28 cellular contexts compared by ENCODE assay signal in genomic region chr1:26064591-26064990, GRCh38. TPM values are rescaled to one million over a fixed set of nuclear protein-coding genes. Genes with fewer than 3 reads are reported as not detected.
DNase-seq lines count a peak whose midpoint lies in the region; ATAC-seq and TF ChIP-seq lines count a peak whose summit lies in the region.
"Had no signal": no experiment of that assay in that cellular context is flagged by ENCODE, and none has a peak within 500 bp of the region (broad histone marks: within the 10 kb centered on the region; RNA-seq: fewer than 3 reads in every experiment).

No MANE protein-coding gene starts in this region.

- H3K4me3 ChIP-seq in epithelial cell of proximal tubule (ENCODE audit: low read depth, low read length), result no peak overlapping the region
- H3K4me3 ChIP-seq: tibial nerve had no signal

- H3K27ac Mint-ChIP-seq in natural killer cell, result no peak overlapping the region
- H3K27ac Mint-ChIP-seq: activated CD4-positive, alpha-beta T cell treated with anti-CD3 and anti-CD28 coated beads, Interleukin-2, amount 10 ng/mL, durations not matched to agents 24 days and 14 days; memory B cell; progenitor cell of endocrine pancreas; stimulated activated effector memory CD8-positive, alpha-beta T cell treated with anti-CD3 and anti-CD28 coated beads, Interleukin-12 subunit alpha, Interleukin-12 subunit beta, amount 100 ng/mL, for 72 hours; T-cell; WTC11 had no signal

- H3K27me3 Mint-ChIP-seq in natural killer cell (ENCODE audit: low read depth in 2 of 2), result peaks cover 8 to 10% of the 10 kb centered on the region in 2 donors

- TF ChIP-seq CTCF in epithelial cell of proximal tubule (conservative IDR thresholded peaks at IDR 0.05; ENCODE audit: low read depth, low read length) (no peak), natural killer cell (IDR thresholded peaks at IDR 0.05) (no peak)

- intact Hi-C loops in natural killer cell (cut with micrococcal nuclease), result no loop called here

- in situ Hi-C loops in Caki2 (cut with HindIII; ENCODE audit: low pct_unique_long_range_greater_than_20kb, low sequenced_read_pairs), result no loop called here

- ATAC-seq in HG03175 (IDR thresholded peaks at IDR 0.05; ENCODE audit: unreplicated experiment), result peak; percentile 74
- no peak for ATAC-seq in natural killer cell
- ATAC-seq: activated naive CD4-positive, alpha-beta T cell treated with anti-CD3 and anti-CD28 coated beads, Interleukin-2, amount 50 U/mL, for 72 hours; HCT116; stimulated activated effector memory CD8-positive, alpha-beta T cell treated with anti-CD3 and anti-CD28 coated beads, Interleukin-12 subunit alpha, Interleukin-12 subunit beta, amount 100 ng/mL, for 72 hours; T-cell; WTC11 had no signal

- H3K36me3 Mint-ChIP-seq in natural killer cell, result no peaks in the 10 kb centered on the region
- H3K36me3 Mint-ChIP-seq: activated naive CD4-positive, alpha-beta T cell treated with anti-CD3 and anti-CD28 coated beads, Interleukin-2, amount 50 U/mL, for 72 hours; CD8-positive, alpha-beta memory T cell; memory B cell; stimulated activated effector memory CD8-positive, alpha-beta T cell treated with anti-CD3 and anti-CD28 coated beads, Interleukin-12 subunit alpha, Interleukin-12 subunit beta, amount 100 ng/mL, for 72 hours; T-cell; WTC11 had no signal

- DNase-seq in Caki2 (ENCODE audit: low read depth) (peak; percentile 80), epithelial cell of proximal tubule (ENCODE audit: low read depth) (peak; percentile 71), mucosa of gallbladder (ENCODE audit: low spot score) (peak; percentile 82), NCI-H82 treated with DMSO at 0.1 percent for 48 hours (lab: John Stamatoyannopoulos, UW; ENCODE audit: unreplicated experiment) (no peak), DMS53 (lab: John Stamatoyannopoulos, UW) (no peak), natural killer cell (no peak), NCI-H2171 (lab: John Stamatoyannopoulos, UW) (no peak)
- DNase-seq: activated CD4-positive, alpha-beta T cell treated with anti-CD3 and anti-CD28 coated beads, Interleukin-2, amount 10 ng/mL, durations not matched to agents 24 days and 14 days; amygdala; CD8-positive, alpha-beta memory T cell; glutamatergic neuron; islet precursor cell; Karpas-422; NCI-H1417 treated with DMSO at 0.1 percent for 48 hours; NCI-H2081; NCI-H345; NCI-H748 treated with DMSO at 0.1 percent for 48 hours; T-cell had no signal

- H3K4me3 Mint-ChIP-seq in natural killer cell, result no peak overlapping the region
- H3K4me3 Mint-ChIP-seq: activated CD4-positive, alpha-beta T cell treated with anti-CD3 and anti-CD28 coated beads, Interleukin-2, amount 10 ng/mL, durations not matched to agents 24 days and 14 days; CD8-positive, alpha-beta memory T cell; memory B cell; stimulated activated effector memory CD8-positive, alpha-beta T cell treated with anti-CD3 and anti-CD28 coated beads, Interleukin-12 subunit alpha, Interleukin-12 subunit beta, amount 100 ng/mL, for 72 hours; T-cell; WTC11 had no signal

- H3K4me1 Mint-ChIP-seq in natural killer cell, result no peaks in the 10 kb centered on the region
- H3K4me1 Mint-ChIP-seq: activated CD4-positive, alpha-beta T cell treated with anti-CD3 and anti-CD28 coated beads, Interleukin-2, amount 10 ng/mL, durations not matched to agents 24 days and 14 days; CD8-positive, alpha-beta memory T cell; memory B cell; stimulated activated effector memory CD8-positive, alpha-beta T cell treated with anti-CD3 and anti-CD28 coated beads, Interleukin-12 subunit alpha, Interleukin-12 subunit beta, amount 100 ng/mL, for 72 hours; T-cell had no signal

- no peaks in the 10 kb centered on the region for H3K9me3 Mint-ChIP-seq in natural killer cell
- H3K9me3 Mint-ChIP-seq: activated CD4-positive, alpha-beta T cell treated with anti-CD3 and anti-CD28 coated beads, Interleukin-2, amount 10 ng/mL, durations not matched to agents 24 days and 14 days; activated naive CD4-positive, alpha-beta T cell treated with anti-CD3 and anti-CD28 coated beads, Interleukin-2, amount 50 U/mL, for 72 hours; CD8-positive, alpha-beta memory T cell; memory B cell; stimulated activated effector memory CD8-positive, alpha-beta T cell treated with anti-CD3 and anti-CD28 coated beads, Interleukin-12 subunit alpha, Interleukin-12 subunit beta, amount 100 ng/mL, for 72 hours; T-cell; WTC11 had no signal

RNA-seq across cellular contexts. Expression of gene TRIM63, which starts 2.8 kb away (rescaled TPM):
- not detected in 2 replicates for total RNA-seq in Caki2 (2014; rRNA removed; shearing (Covaris generic); ENCODE audit: low replicate concordance)
- total RNA-seq in epithelial cell of proximal tubule (not detected in 2 replicates), mucosa of gallbladder (6.1 TPM), natural killer cell (not detected)
- total RNA-seq: activated CD4-positive, alpha-beta T cell treated with anti-CD3 and anti-CD28 coated beads, Interleukin-2, amount 10 ng/mL, durations not matched to agents 24 days and 14 days; activated CD8-positive, alpha-beta memory T cell treated with anti-CD3 and anti-CD28 coated beads for 36 hours; CD8-positive, alpha-beta memory T cell; progenitor cell of endocrine pancreas; T-cell; WTC11 had no signal

RNA-seq across cellular contexts. Expression of gene SLC30A2, which starts 18.7 kb away (rescaled TPM):
- total RNA-seq in Caki2 (2014; rRNA removed; shearing (Covaris generic); ENCODE audit: low replicate concordance), result not detected in 2 replicates
- total RNA-seq in epithelial cell of proximal tubule, result not detected in 2 replicates
- 166 TPM for total RNA-seq in mucosa of gallbladder
- not detected for total RNA-seq in natural killer cell
- total RNA-seq: activated CD4-positive, alpha-beta T cell treated with anti-CD3 and anti-CD28 coated beads, Interleukin-2, amount 10 ng/mL, durations not matched to agents 24 days and 14 days; activated CD8-positive, alpha-beta memory T cell treated with anti-CD3 and anti-CD28 coated beads for 36 hours; activated naive CD4-positive, alpha-beta T cell treated with anti-CD3 and anti-CD28 coated beads, Interleukin-2, amount 50 U/mL, for 72 hours; CD8-positive, alpha-beta memory T cell; RPMI7951; tibial nerve had no signal

RNA-seq across cellular contexts. Expression of gene EXTL1, which starts 43.0 kb away (rescaled TPM):
- total RNA-seq in Caki2 (2014; rRNA removed; shearing (Covaris generic); ENCODE audit: low replicate concordance), result not detected in 2 replicates
- 0.07 and 0.12 TPM in 2 replicates for total RNA-seq in epithelial cell of proximal tubule
- total RNA-seq in mucosa of gallbladder, result 1.6 TPM
- not detected for total RNA-seq in natural killer cell
- total RNA-seq: activated CD4-positive, alpha-beta T cell treated with anti-CD3 and anti-CD28 coated beads, Interleukin-2, amount 10 ng/mL, durations not matched to agents 24 days and 14 days; activated CD8-positive, alpha-beta memory T cell treated with anti-CD3 and anti-CD28 coated beads for 36 hours; activated naive CD4-positive, alpha-beta T cell treated with anti-CD3 and anti-CD28 coated beads, Interleukin-2, amount 50 U/mL, for 72 hours; CD8-positive, alpha-beta memory T cell had no signal

RNA-seq across cellular contexts. Expression of gene PDIK1L, which starts 47.0 kb away (rescaled TPM):
- 5.7 and 8.4 TPM in 2 replicates for total RNA-seq in Caki2 (2014; rRNA removed; shearing (Covaris generic); ENCODE audit: low replicate concordance)
- total RNA-seq in epithelial cell of proximal tubule, result 3.0 and 12.3 TPM in 2 replicates
- 19.0 TPM for total RNA-seq in mucosa of gallbladder
- 1 to 10 TPM; 3.1 to 8.2 (median 8.1) TPM for total RNA-seq in natural killer cell

Comparison
In these comparisons a context has a peak if more than half of its experiments do, and no peak if none do; other contexts are left out.
1. DNase-seq: peak in Caki2 (single experiment), epithelial cell of proximal tubule (single experiment) and mucosa of gallbladder (single experiment); none in NCI-H82 treated with DMSO at 0.1 percent for 48 hours (single experiment), DMS53 (single experiment), natural killer cell (single experiment) and NCI-H2171 (single experiment).
2. RNA of gene SLC30A2, which starts 18.7 kb away (total RNA-seq): 166 TPM in mucosa of gallbladder (single experiment); not detected in Caki2, not detected in epithelial cell of proximal tubule and not detected in natural killer cell; every median in the first group is over 100 times any median in the second.